ENCODE assay signal across 8 cellular contexts in genomic region chr6:156866181-156866862, GRCh38.
DNase-seq lines count a peak whose midpoint lies in the region; ATAC-seq and TF ChIP-seq lines count a peak whose summit lies in the region.

No MANE protein-coding gene starts in this region.

- H3K4me3 ChIP-seq in HEK293 (ENCODE audit: low read depth, low read length), result no peak overlapping the region
- peak overlapping the region; percentile 43 for H3K4me3 ChIP-seq in WI38 (ENCODE audit: low read depth, low read length)

- ATAC-seq in HG02840 (IDR thresholded peaks at IDR 0.05; ENCODE audit: low FRiP score, unreplicated experiment), result no peak

- CTCF ChIA-PET in HEK293 (lab: Yijun Ruan, JAX), result interaction anchor here (0.6 to 1.6 kb wide), 4 partner anchors 14 to 180 kb away, joined by 3 to 5 read pairs (median 4); no protein-coding TSS in a partner anchor
- CTCF ChIA-PET in HEK293T (lab: Yijun Ruan, JAX), result interaction anchor here (0.9 kb wide), 1 partner anchor 9 kb away, joined by 3 read pairs; no protein-coding TSS in a partner anchor

- TF ChIP-seq CTCF in HEK293 (tag by site-specific recombination; IDR thresholded peaks at IDR 0.05) (no peak; the same call in 1 of the 2 replicates), WI38 (IDR thresholded peaks at IDR 0.05; ENCODE audit: low read depth, low read length) (no peak), GM20000 (IDR thresholded peaks at IDR 0.05; ENCODE audit: extremely low read depth, missing control alignments) (no peak)

- H3K4me1 ChIP-seq in HEK293 (ENCODE audit: control insufficient read depth, insufficient read depth, low read length), result peaks cover 11% of the 10 kb centered on the region

- H3K27ac ChIP-seq in HEK293 (ENCODE audit: extremely low read depth, low read depth, low read length), result no peak overlapping the region

- DNase-seq in ELR (ENCODE audit: low read depth) (peak; percentile 75), head of caudate nucleus (peak in 35 of 42 donors; percentile 26 to 78 (median 46)), GM20000 (ENCODE audit: low spot score) (no peak), AG08395 (ENCODE audit: low spot score) (no peak), HEK293T (ENCODE audit: extremely low spot score) (no peak)

- H3K36me3 ChIP-seq in HEK293 (ENCODE audit: control insufficient read depth in 2 of 2, insufficient read depth in 1 of 2, low read length in 2 of 2), result no peaks in the 10 kb centered on the region

- intact Hi-C loops in head of caudate nucleus (cut with DNase I), result no loop called here

- H3K9me3 ChIP-seq in HEK293 (ENCODE audit: control insufficient read depth, insufficient read depth, low read depth, low read length), result no peaks in the 10 kb centered on the region

- POLR2A ChIA-PET in HEK293 (lab: Yijun Ruan, JAX) (no interaction called here), HEK293T (lab: Yijun Ruan, JAX) (interaction anchor here (1.1 kb wide), 1 partner anchor 18 kb away, joined by 3 read pairs; no protein-coding TSS in a partner anchor)

TF ChIP-seq in HEK293, 187 proteins besides CTCF, POLR2A, EP300 and RAD21 (continues in another document):
- TF ChIP-seq ZBTB48 (tag by site-specific recombination; IDR thresholded peaks at IDR 0.05) (no peak), ZNF394 (tag by site-specific recombination; IDR thresholded peaks at IDR 0.05; ENCODE audit: borderline replicate concordance) (no peak), ZNF354C (tag by site-specific recombination; IDR thresholded peaks at IDR 0.05; ENCODE audit: borderline replicate concordance, low read depth) (no peak), ZFP69B (tag by site-specific recombination; IDR thresholded peaks at IDR 0.05) (no peak), ZNF624 (tag by site-specific recombination; IDR thresholded peaks at IDR 0.05) (no peak), PRDM10 (tag by site-specific recombination; IDR thresholded peaks at IDR 0.05) (peak; percentile 73), SETDB1 (IDR thresholded peaks at IDR 0.05; ENCODE audit: insufficient read length, low read length) (no peak), PRDM6 (tag by site-specific recombination; IDR thresholded peaks at IDR 0.05) (peak; percentile 46; the same call in 1 of the 2 replicates)

TF ChIP-seq in HEK293T, 16 proteins besides CTCF, POLR2A, EP300 and RAD21:
- TF ChIP-seq NFRKB (IDR thresholded peaks at IDR 0.05) (no peak), ZNF384 (IDR thresholded peaks at IDR 0.05) (no peak), HDGF (IDR thresholded peaks at IDR 0.05; ENCODE audit: borderline replicate concordance) (no peak), L3MBTL2 (conservative IDR thresholded peaks at IDR 0.05) (no peak), BHLHE40 (IDR thresholded peaks at IDR 0.05; ENCODE audit: borderline replicate concordance) (no peak), ARNT (IDR thresholded peaks at IDR 0.05) (no peak), FOXK2 (IDR thresholded peaks at IDR 0.05) (no peak), SP1 (IDR thresholded peaks at IDR 0.05) (no peak), TARDBP (IDR thresholded peaks at IDR 0.05) (no peak), FOXA1 (IDR thresholded peaks at IDR 0.05) (no peak), CTBP1 (IDR thresholded peaks at IDR 0.05; ENCODE audit: borderline replicate concordance) (no peak)

Comparison
In these comparisons a context has a peak if more than half of its experiments do, and no peak if none do; other contexts are left out.
1. DNase-seq: peak in ELR (single experiment) and head of caudate nucleus (35 of 42); none in GM20000 (single experiment), AG08395 (single experiment) and HEK293T (single experiment).